12 cellular contexts compared by ENCODE assay signal in genomic region chr3:9226326-9226725, GRCh38. TPM values are rescaled to one million over a fixed set of nuclear protein-coding genes. Genes with fewer than 3 reads are reported as not detected.
A peak's percentile ranks its signal among the peaks of the same experiment; 100 is the strongest.
DNase-seq lines count a peak whose midpoint lies in the region; ATAC-seq and TF ChIP-seq lines count a peak whose summit lies in the region.
"Had no signal": no experiment of that assay in that cellular context is flagged by ENCODE, and none has a peak within 500 bp of the region (broad histone marks: within the 10 kb centered on the region; RNA-seq: fewer than 3 reads in every experiment).

No MANE protein-coding gene starts in this region.

- POLR2A ChIA-PET in RWPE1 (lab: Yijun Ruan, JAX; ENCODE audit: low non-redundant PET), result no interaction called here

- no peak for ATAC-seq in upper lobe of right lung

- H3K4me1 Mint-ChIP-seq in endodermal cell, result peaks cover 29% of the 10 kb centered on the region
- peaks cover 56% of the 10 kb centered on the region for H3K4me1 Mint-ChIP-seq in nephron progenitor cell

- no peaks in the 10 kb centered on the region for H3K27me3 ChIP-seq in endodermal cell (ENCODE audit: control insufficient read depth, insufficient read depth, low read length, poor library complexity, severe bottlenecking)
- H3K27me3 ChIP-seq in upper lobe of right lung, result no peaks in the 10 kb centered on the region

- H3K4me3 Mint-ChIP-seq in endodermal cell (no peak overlapping the region), nephron progenitor cell (no peak overlapping the region)
- H3K4me3 Mint-ChIP-seq: immature natural killer cell had no signal

- H3K9me3 Mint-ChIP-seq in endodermal cell, result no peaks in the 10 kb centered on the region
- H3K9me3 Mint-ChIP-seq in nephron progenitor cell, result no peaks in the 10 kb centered on the region
- H3K9me3 Mint-ChIP-seq: immature natural killer cell had no signal

- H3K27me3 Mint-ChIP-seq in endodermal cell (ENCODE audit: insufficient read depth) (peaks cover 3% of the 10 kb centered on the region), nephron progenitor cell (ENCODE audit: low read depth, poor library complexity) (peaks cover 3% of the 10 kb centered on the region)

- DNase-seq in Daoy (ENCODE audit: low read depth) (peak; percentile 55), RWPE1 (ENCODE audit: low spot score) (peak; percentile 18), endodermal cell (no peak), nephron progenitor cell (no peak), NCI-H1417 treated with DMSO at 0.1 percent for 48 hours (lab: John Stamatoyannopoulos, UW) (no peak), upper lobe of right lung (no peak), NCI-H1092 (lab: John Stamatoyannopoulos, UW) (no peak), activated T-cell treated with anti-CD3 and anti-CD28 coated beads for 4 hours (no peak)
- DNase-seq: activated CD4-positive, alpha-beta T cell treated with anti-CD3 and anti-CD28 coated beads for 48 hours; activated effector memory CD4-positive, alpha-beta T cell treated with Interleukin-2 at 50 U/mL for 16 hours; DMS79; immature natural killer cell had no signal

- intact Hi-C loops in upper lobe of right lung (cut with DNase I), result no loop called here

- CTCF ChIA-PET in RWPE1 (lab: Yijun Ruan, JAX), result no interaction called here

- H3K36me3 ChIP-seq in endodermal cell (ENCODE audit: control insufficient read depth, insufficient read depth, low read length) (no peaks in the 10 kb centered on the region), upper lobe of right lung (no peaks in the 10 kb centered on the region)

- TF ChIP-seq CTCF in RWPE1 (conservative IDR thresholded peaks at IDR 0.05; ENCODE audit: low read depth), result no peak
- no peak for TF ChIP-seq CTCF in endodermal cell (conservative IDR thresholded peaks at IDR 0.05)
- TF ChIP-seq CTCF in nephron progenitor cell (IDR thresholded peaks at IDR 0.05), result no peak
- TF ChIP-seq CTCF in upper lobe of right lung (IDR thresholded peaks at IDR 0.05), result no peak

- H3K9me3 ChIP-seq in endodermal cell (ENCODE audit: control insufficient read depth, low read length) (no peaks in the 10 kb centered on the region), upper lobe of right lung (no peaks in the 10 kb centered on the region)

- H3K36me3 Mint-ChIP-seq in endodermal cell (ENCODE audit: low read depth), result no peaks in the 10 kb centered on the region
- peaks cover 28% of the 10 kb centered on the region for H3K36me3 Mint-ChIP-seq in nephron progenitor cell (ENCODE audit: low read depth)
- H3K36me3 Mint-ChIP-seq: immature natural killer cell had no signal

- H3K27ac Mint-ChIP-seq in endodermal cell, result no peak overlapping the region
- peak overlapping the region; percentile 87 for H3K27ac Mint-ChIP-seq in nephron progenitor cell
- H3K27ac Mint-ChIP-seq: immature natural killer cell had no signal

- no peak overlapping the region for H3K9ac ChIP-seq in endodermal cell (ENCODE audit: extremely low read depth, low read length, poor library complexity, severe bottlenecking)

- H3K27ac ChIP-seq in RWPE1 (no peak overlapping the region), endodermal cell (ENCODE audit: low read depth, low read length) (peak overlapping the region; percentile 64), upper lobe of right lung (no peak overlapping the region)

- peaks cover 22% of the 10 kb centered on the region for H3K4me1 ChIP-seq in endodermal cell (ENCODE audit: control insufficient read depth, insufficient read depth, low read length)
- H3K4me1 ChIP-seq in upper lobe of right lung, result no peaks in the 10 kb centered on the region

- H3K4me3 ChIP-seq in endodermal cell (ENCODE audit: low read length) (no peak overlapping the region), upper lobe of right lung (no peak overlapping the region)

- WGBS in endodermal cell (ENCODE audit: insufficient coverage in 1 of 2, insufficient read length in 1 of 2), 2 experiments, result 61 to 77% methylated on average over 3 to 4 of the region's 4 CpGs

RNA-seq across cellular contexts. Expression of gene SRGAP3, which starts 23.1 kb away (rescaled TPM):
- total RNA-seq in Daoy (2014; rRNA removed; shearing (Covaris generic)), result 1.9 and 5.0 TPM in 2 replicates
- 1 to 10 TPM; 5.0 to 8.1 TPM for total RNA-seq in endodermal cell
- 81.2 TPM for polyA plus RNA-seq in endodermal cell (2013, experiment 1 of 2)
- polyA plus RNA-seq in endodermal cell (2013, experiment 2 of 2), result 69.8 TPM
- 3.2 TPM for total RNA-seq in upper lobe of right lung

Comparison
In these comparisons a context has a peak if more than half of its experiments do, and no peak if none do; other contexts are left out.
1. DNase-seq: peak in Daoy (single experiment) and RWPE1 (single experiment); none in endodermal cell (single experiment), nephron progenitor cell (single experiment), NCI-H1417 treated with DMSO at 0.1 percent for 48 hours (single experiment), upper lobe of right lung (single experiment), NCI-H1092 (single experiment) and activated T-cell treated with anti-CD3 and anti-CD28 coated beads for 4 hours (single experiment).